ENCODE assay signal across 8 cellular contexts in the genomic region with DNA sequence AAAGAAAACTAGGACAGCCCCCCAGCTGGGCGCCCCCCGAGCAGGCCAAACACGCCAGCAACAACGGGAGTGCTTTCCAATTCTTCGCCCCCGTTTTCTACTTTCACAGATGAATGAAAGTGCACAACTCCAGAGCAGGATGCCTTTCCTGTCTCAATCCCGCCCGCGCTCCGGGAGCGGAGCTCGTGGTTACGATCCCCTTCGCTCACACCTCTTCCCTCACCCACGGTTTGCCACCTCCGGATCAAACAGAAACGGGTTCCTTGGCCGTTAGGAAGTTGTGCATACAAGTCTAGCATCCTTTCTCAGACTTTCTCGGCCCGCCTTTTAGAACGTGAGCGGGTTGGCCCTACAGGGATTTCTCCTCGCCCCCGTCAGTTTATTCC. TPM values are rescaled to one million over a fixed set of nuclear protein-coding genes. Genes with fewer than 3 reads are reported as not detected.
DNase-seq lines count a peak whose midpoint lies in the region; ATAC-seq and TF ChIP-seq lines count a peak whose summit lies in the region.

No MANE protein-coding gene starts in this region.

- H3K27me3 Mint-ChIP-seq in chondrocyte (ENCODE audit: low read depth) = no peaks in the 10 kb centered on the region

- H3K9me3 Mint-ChIP-seq in chondrocyte (ENCODE audit: low read depth) = no peaks in the 10 kb centered on the region

- H3K36me3 Mint-ChIP-seq in chondrocyte (ENCODE audit: low read depth) = no peaks in the 10 kb centered on the region

- peak overlapping the region; percentile 70 for H3K4me3 ChIP-seq in ectodermal cell (ENCODE audit: insufficient read depth, low read depth, low read length)

- H3K27ac Mint-ChIP-seq in chondrocyte (ENCODE audit: unreplicated experiment) = no peak overlapping the region

- WGBS in ectodermal cell, 2 experiments = 0% methylated on average over 24 of the region's 24 CpGs

- no peak for ATAC-seq in HG02763 (IDR thresholded peaks at IDR 0.05; ENCODE audit: unreplicated experiment)

- H3K27me3 ChIP-seq in ectodermal cell (ENCODE audit: control insufficient read depth, insufficient read depth, low read length, poor library complexity, severe bottlenecking) = no peaks in the 10 kb centered on the region

- H3K4me1 ChIP-seq in ectodermal cell (ENCODE audit: control insufficient read depth, insufficient read depth, low read length) = peaks cover 11% of the 10 kb centered on the region

- no peaks in the 10 kb centered on the region for H3K36me3 ChIP-seq in ectodermal cell (ENCODE audit: control insufficient read depth, insufficient read depth, low read length)

- H3K9me3 ChIP-seq in ectodermal cell (ENCODE audit: control insufficient read depth, low read length) = no peaks in the 10 kb centered on the region

- H3K4me1 Mint-ChIP-seq in chondrocyte (ENCODE audit: low read depth) = peaks cover 59% of the 10 kb centered on the region

- DNase-seq in COR-L47 (lab: John Stamatoyannopoulos, UW) (peak; percentile 46), HPDE6-E6E7 (ENCODE audit: extremely low spot score) (peak; percentile 16), T follicular helper cell (ENCODE audit: low read depth) (peak; percentile 8), midbrain (lab: John Stamatoyannopoulos, UW) (peak; percentile 64), substantia nigra (lab: John Stamatoyannopoulos, UW) (peak in 27 of 49 donors; percentile 21 to 77 (median 46)), chondrocyte (ENCODE audit: low spot score) (no peak)

- TF ChIP-seq CTCF in chondrocyte (IDR thresholded peaks at IDR 0.05) = no peak

- peak overlapping the region; percentile 99 for H3K27ac ChIP-seq in ectodermal cell (ENCODE audit: insufficient read depth, low read depth, low read length, poor library complexity, severe bottlenecking)
- H3K27ac ChIP-seq in substantia nigra (ENCODE audit: low read depth, low read length, poor library complexity, severe bottlenecking) = peak overlapping the region; percentile 66

- H3K4me3 Mint-ChIP-seq in chondrocyte (ENCODE audit: unreplicated experiment) = no peak overlapping the region

RNA-seq across cellular contexts. Expression of gene SKA2, which starts 0.7 kb away (rescaled TPM):
- polyA plus RNA-seq in ectodermal cell (2013, experiment 1 of 4) = 123 TPM
- 131 TPM for polyA plus RNA-seq in ectodermal cell (2013, experiment 2 of 4)
- 112 TPM for polyA plus RNA-seq in ectodermal cell (2013, experiment 3 of 4)
- polyA plus RNA-seq in ectodermal cell (2013, experiment 4 of 4) = 117 TPM
- total RNA-seq in chondrocyte = 32.2 to 51.5 TPM (median 46.2 TPM) in 3 replicates

RNA-seq across cellular contexts. Expression of gene PRR11, which starts 1.2 kb away (rescaled TPM):
- polyA plus RNA-seq in ectodermal cell (2013, experiment 1 of 4) = 55.4 TPM
- polyA plus RNA-seq in ectodermal cell (2013, experiment 2 of 4) = 55.7 TPM
- 59.8 TPM for polyA plus RNA-seq in ectodermal cell (2013, experiment 3 of 4)
- polyA plus RNA-seq in ectodermal cell (2013, experiment 4 of 4) = 62.4 TPM
- 7.6 to 12.9 TPM (median 12.0 TPM) in 3 replicates for total RNA-seq in chondrocyte

RNA-seq across cellular contexts. Expression of gene TRIM37, which starts 47.6 kb away (rescaled TPM):
- polyA plus RNA-seq in ectodermal cell (2013, experiment 1 of 4) = 61.9 TPM
- polyA plus RNA-seq in ectodermal cell (2013, experiment 2 of 4) = 59.5 TPM
- 47.8 TPM for polyA plus RNA-seq in ectodermal cell (2013, experiment 3 of 4)
- polyA plus RNA-seq in ectodermal cell (2013, experiment 4 of 4) = 47.2 TPM
- total RNA-seq in chondrocyte = 31.9 to 43.9 TPM (median 38.7 TPM) in 3 replicates

RNA-seq across cellular contexts. Expression of gene SMG8, which starts 55.5 kb away (rescaled TPM):
- 25.8 TPM for polyA plus RNA-seq in ectodermal cell (2013, experiment 1 of 4)
- polyA plus RNA-seq in ectodermal cell (2013, experiment 2 of 4) = 27.5 TPM
- 22.5 TPM for polyA plus RNA-seq in ectodermal cell (2013, experiment 3 of 4)
- polyA plus RNA-seq in ectodermal cell (2013, experiment 4 of 4) = 24.1 TPM
- 17.5 to 18.0 TPM (median 17.7 TPM) in 3 replicates for total RNA-seq in chondrocyte
